ENCODE assay signal across 16 cellular contexts in the genomic region with DNA sequence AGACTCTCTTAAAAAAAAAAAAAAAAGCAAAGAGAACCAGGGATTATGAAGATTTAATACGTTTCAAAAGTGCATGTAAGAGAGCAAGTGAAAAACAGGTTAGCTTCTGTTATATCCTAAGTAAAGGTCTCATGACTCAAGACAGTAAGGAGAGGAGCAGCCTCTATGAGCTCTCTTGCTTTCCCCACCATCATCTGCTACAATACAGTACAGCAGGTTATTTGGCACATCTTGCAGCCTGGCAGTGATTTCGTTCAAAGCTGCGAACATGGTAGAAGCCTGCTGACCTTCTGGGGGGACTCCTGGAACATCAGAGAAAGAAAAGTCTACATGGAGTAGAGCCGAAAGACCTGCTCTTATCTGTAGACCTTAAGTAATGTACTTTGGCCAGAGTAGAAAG.
A peak's percentile ranks its signal among the peaks of the same experiment; 100 is the strongest.
DNase-seq lines count a peak whose midpoint lies in the region; ATAC-seq, FAIRE-seq and TF ChIP-seq lines count a peak whose summit lies in the region.
"Had no signal": no experiment of that assay in that cellular context is flagged by ENCODE, and none has a peak within 500 bp of the region (broad histone marks: within the 10 kb centered on the region; RNA-seq: fewer than 3 reads in every experiment).

No MANE protein-coding gene starts in this region.

- H3K27ac ChIP-seq in keratinocyte (ENCODE audit: control insufficient read depth, insufficient read depth, low read length), result peak overlapping the region; percentile 38
- peak overlapping the region in 1 of 4 donors; percentile 56 for H3K27ac ChIP-seq in gastrocnemius medialis
- no peak overlapping the region for H3K27ac ChIP-seq in mesenchymal stem cell (ENCODE audit: low read length, poor library complexity, severe bottlenecking)
- H3K27ac ChIP-seq: C4-2B had no signal

- H3K23ac ChIP-seq in mesenchymal stem cell (ENCODE audit: low read length in 2 of 2), result no peak overlapping the region

- 100% methylated on average over 4 of the region's 4 CpGs for WGBS in mesenchymal stem cell

- H3K4ac ChIP-seq in mesenchymal stem cell (ENCODE audit: low read depth in 1 of 2, low read length in 2 of 2), result no peak overlapping the region

- TF ChIP-seq POLR2A in GM12892 (IDR thresholded peaks at IDR 0.05; ENCODE audit: low read depth, low read length) (no peak), gastrocnemius medialis (IDR thresholded peaks at IDR 0.05) (no peak)

- H3K4me1 ChIP-seq in keratinocyte (ENCODE audit: control insufficient read depth, extremely low read depth, insufficient read depth, low read length) (peaks cover 25% of the 10 kb centered on the region), gastrocnemius medialis (peaks cover 10 to 17% of the 10 kb centered on the region in 2 donors), mesenchymal stem cell (ENCODE audit: control insufficient read depth, insufficient read depth, low read depth, low read length) (no peaks in the 10 kb centered on the region)

- no peak overlapping the region for H3K18ac ChIP-seq in mesenchymal stem cell (ENCODE audit: low read depth in 1 of 2, low read length in 2 of 2)

- peaks cover 4% of the 10 kb centered on the region for H4K20me1 ChIP-seq in keratinocyte (ENCODE audit: control insufficient read depth, extremely low read depth, insufficient read depth, low read length)

- H2BK15ac ChIP-seq in mesenchymal stem cell (ENCODE audit: low read depth, poor library complexity, severe bottlenecking), result no peak overlapping the region

- TF ChIP-seq CTCF in brain (conservative IDR thresholded peaks at IDR 0.05) (no peak), keratinocyte (optimal IDR thresholded peaks at IDR 0.05 in 1 of 3, IDR thresholded peaks at IDR 0.05 in 1 of 3, conservative IDR thresholded peaks at IDR 0.05 in 1 of 3; ENCODE audit: extremely low read depth in 1 of 3, insufficient read depth in 2 of 3, low read length in 3 of 3) (no peak), gastrocnemius medialis (IDR thresholded peaks at IDR 0.05 in 4 of 5, conservative IDR thresholded peaks at IDR 0.05 in 1 of 5) (no peak)

- H2BK120ac ChIP-seq in mesenchymal stem cell (ENCODE audit: low read depth, low read length), result no peak overlapping the region

- dilution Hi-C loops in keratinocyte (cut with MboI; ENCODE audit: extremely low pct_ligation_motif_present, low sequenced_read_pairs), result no loop called here

- no peaks in the 10 kb centered on the region for H3K36me3 ChIP-seq in keratinocyte (ENCODE audit: control insufficient read depth in 2 of 2, extremely low read depth in 1 of 2, insufficient read depth in 2 of 2, low read length in 2 of 2)
- no peaks in the 10 kb centered on the region for H3K36me3 ChIP-seq in gastrocnemius medialis
- no peaks in the 10 kb centered on the region for H3K36me3 ChIP-seq in mesenchymal stem cell (ENCODE audit: control insufficient read depth in 1 of 2, insufficient read depth in 2 of 2, low read depth in 1 of 2, low read length in 2 of 2)

- H2BK5ac ChIP-seq in mesenchymal stem cell (ENCODE audit: low read depth, low read length, poor library complexity, severe bottlenecking), result no peak overlapping the region

- no peak overlapping the region for H2BK12ac ChIP-seq in mesenchymal stem cell (ENCODE audit: low read length in 2 of 2)

- H3K9me3 ChIP-seq in keratinocyte (ENCODE audit: control insufficient read depth, low read depth, low read length) (no peaks in the 10 kb centered on the region), gastrocnemius medialis (no peaks in the 10 kb centered on the region), mesenchymal stem cell (ENCODE audit: control insufficient read depth, low read length) (no peaks in the 10 kb centered on the region)

- peaks cover 15% of the 10 kb centered on the region for H3K36me3 Mint-ChIP-seq in brain
- H3K36me3 Mint-ChIP-seq in activated T-helper 2 cell treated with anti-CD3 and anti-CD28 coated beads, Interferon-gamma antibody, Interleukin-2, Interleukin-4, amounts not matched to agents 10 μg/mL and 5 μg/mL and 100 μg/mL, durations not matched to agents 14 hours and 24 hours and 36 hours (ENCODE audit: low read depth), result no peaks in the 10 kb centered on the region

- H3K9me3 Mint-ChIP-seq in brain, result no peaks in the 10 kb centered on the region
- no peaks in the 10 kb centered on the region for H3K9me3 Mint-ChIP-seq in activated T-helper 2 cell treated with anti-CD3 and anti-CD28 coated beads, Interferon-gamma antibody, Interleukin-2, Interleukin-4, amounts not matched to agents 10 μg/mL and 5 μg/mL and 100 μg/mL, durations not matched to agents 14 hours and 24 hours and 36 hours
- H3K9me3 Mint-ChIP-seq: CD4-positive, alpha-beta T cell had no signal

- peaks cover 85% of the 10 kb centered on the region for H3K79me2 ChIP-seq in keratinocyte (ENCODE audit: control insufficient read depth, insufficient read depth, low read length)

- FAIRE-seq in GM12892 (lab: Jason Lieb, UNC) (peak; percentile 5), keratinocyte (lab: Jason Lieb, UNC) (peak; percentile 67)
- FAIRE-seq: G401.6 had no signal

- H4K8ac ChIP-seq in mesenchymal stem cell (ENCODE audit: low read length), result no peak overlapping the region

- H3K9ac ChIP-seq in keratinocyte (ENCODE audit: control insufficient read depth, extremely low read depth, insufficient read depth, low read length) (no peak overlapping the region), mesenchymal stem cell (ENCODE audit: low read length) (no peak overlapping the region)

- peaks cover 30% of the 10 kb centered on the region for H3K4me1 Mint-ChIP-seq in brain
- H3K4me1 Mint-ChIP-seq in activated T-helper 2 cell treated with anti-CD3 and anti-CD28 coated beads, Interferon-gamma antibody, Interleukin-2, Interleukin-4, amounts not matched to agents 10 μg/mL and 5 μg/mL and 100 μg/mL, durations not matched to agents 14 hours and 24 hours and 36 hours (ENCODE audit: low read depth), result peaks cover 4% of the 10 kb centered on the region

- H4K91ac ChIP-seq in mesenchymal stem cell (ENCODE audit: low read length), result no peak overlapping the region

- no peaks in the 10 kb centered on the region for H3K27me3 ChIP-seq in keratinocyte (ENCODE audit: control insufficient read depth, extremely low read depth, insufficient read depth, low read length)
- H3K27me3 ChIP-seq in gastrocnemius medialis, result no peaks in the 10 kb centered on the region
- H3K27me3 ChIP-seq in mesenchymal stem cell (ENCODE audit: control insufficient read depth in 1 of 2, insufficient read depth in 1 of 2, low read length in 2 of 2), result no peaks in the 10 kb centered on the region

- intact Hi-C loops in gastrocnemius medialis (cut with DNase I; ENCODE audit: low total_unique reads), result no loop called here
- intact Hi-C loops in activated T-helper 2 cell treated with anti-CD3 and anti-CD28 coated beads, Interferon-gamma antibody, Interleukin-2, Interleukin-4, amounts not matched to agents 10 μg/mL and 5 μg/mL and 100 μg/mL, durations not matched to agents 14 hours and 24 hours and 36 hours (cut with micrococcal nuclease), result no loop called here

- no peak overlapping the region for H2AK5ac ChIP-seq in mesenchymal stem cell (ENCODE audit: low read length, severe bottlenecking)

- ATAC-seq in gastrocnemius medialis, result peak; percentile 47 to 71
- ATAC-seq in HG03135 (IDR thresholded peaks at IDR 0.05; ENCODE audit: unreplicated experiment), result no peak

- no peak for DNase-seq in GM12892 (ENCODE audit: insufficient read length)
- DNase-seq in keratinocyte (ENCODE audit: low read depth, low spot score), result no peak
- DNase-seq in gastrocnemius medialis, result no peak
- no peak for DNase-seq in activated T-helper 2 cell treated with anti-CD3 and anti-CD28 coated beads, Interferon-gamma antibody, Interleukin-2, Interleukin-4, amounts not matched to agents 10 μg/mL and 5 μg/mL and 100 μg/mL, durations not matched to agents 14 hours and 24 hours and 36 hours (ENCODE audit: low spot score)
- no peak for DNase-seq in mesenchymal stem cell
- DNase-seq: CD4-positive, alpha-beta T cell; DMS53; DND-41; EL; GOT3; H7; KG1 had no signal

- H3K4me3 ChIP-seq in keratinocyte (ENCODE audit: control insufficient read depth in 2 of 3, extremely low read depth in 1 of 3, insufficient read depth in 2 of 3, low read depth in 1 of 3, low read length in 3 of 3), result no peak overlapping the region
- no peak overlapping the region for H3K4me3 ChIP-seq in gastrocnemius medialis
- no peak overlapping the region for H3K4me3 ChIP-seq in mesenchymal stem cell (ENCODE audit: insufficient read depth in 1 of 2, low read depth in 1 of 2, low read length in 2 of 2)

- H3K27me3 Mint-ChIP-seq in brain, result no peaks in the 10 kb centered on the region
- no peaks in the 10 kb centered on the region for H3K27me3 Mint-ChIP-seq in activated T-helper 2 cell treated with anti-CD3 and anti-CD28 coated beads, Interferon-gamma antibody, Interleukin-2, Interleukin-4, amounts not matched to agents 10 μg/mL and 5 μg/mL and 100 μg/mL, durations not matched to agents 14 hours and 24 hours and 36 hours (ENCODE audit: low read depth)
- H3K27me3 Mint-ChIP-seq: CD4-positive, alpha-beta T cell had no signal

- no peak overlapping the region for H3K4me3 Mint-ChIP-seq in brain
- H3K4me3 Mint-ChIP-seq in activated T-helper 2 cell treated with anti-CD3 and anti-CD28 coated beads, Interferon-gamma antibody, Interleukin-2, Interleukin-4, amounts not matched to agents 10 μg/mL and 5 μg/mL and 100 μg/mL, durations not matched to agents 14 hours and 24 hours and 36 hours (ENCODE audit: low read depth), result no peak overlapping the region
- H3K4me3 Mint-ChIP-seq: CD4-positive, alpha-beta T cell had no signal

- in situ Hi-C loops in gastrocnemius medialis (cut with MboI; ENCODE audit: low sequenced_read_pairs in 4 of 4), result no loop called here

- no peaks in the 10 kb centered on the region for H3K9me1 ChIP-seq in keratinocyte (ENCODE audit: control insufficient read depth, extremely low read depth, insufficient read depth, low read length)

- H2AFZ ChIP-seq in keratinocyte (ENCODE audit: control insufficient read depth, low read length) (no peak overlapping the region), mesenchymal stem cell (ENCODE audit: low read depth, low read length) (no peak overlapping the region)

- peak overlapping the region in 3 of 5 experiments; percentile 1 to 71 (median 38) for H3K27ac Mint-ChIP-seq in brain
- H3K27ac Mint-ChIP-seq in activated T-helper 2 cell treated with anti-CD3 and anti-CD28 coated beads, Interferon-gamma antibody, Interleukin-2, Interleukin-4, amounts not matched to agents 10 μg/mL and 5 μg/mL and 100 μg/mL, durations not matched to agents 14 hours and 24 hours and 36 hours, result no peak overlapping the region
- H3K27ac Mint-ChIP-seq: CD4-positive, alpha-beta T cell had no signal

- no peak overlapping the region for H3K14ac ChIP-seq in mesenchymal stem cell (ENCODE audit: low read length in 2 of 2)

- H3K4me2 ChIP-seq in keratinocyte (ENCODE audit: control insufficient read depth, extremely low read depth, insufficient read depth, low read depth, low read length), result no peak overlapping the region
- no peak overlapping the region for H3K4me2 ChIP-seq in mesenchymal stem cell (ENCODE audit: low read length, poor library complexity, severe bottlenecking)

- peaks cover 16% of the 10 kb centered on the region for H3K79me1 ChIP-seq in mesenchymal stem cell (replicated peaks; ENCODE audit: low read length, poor library complexity, severe bottlenecking)
